ENCODE assay signal across 1 cellular context in the genomic region with DNA sequence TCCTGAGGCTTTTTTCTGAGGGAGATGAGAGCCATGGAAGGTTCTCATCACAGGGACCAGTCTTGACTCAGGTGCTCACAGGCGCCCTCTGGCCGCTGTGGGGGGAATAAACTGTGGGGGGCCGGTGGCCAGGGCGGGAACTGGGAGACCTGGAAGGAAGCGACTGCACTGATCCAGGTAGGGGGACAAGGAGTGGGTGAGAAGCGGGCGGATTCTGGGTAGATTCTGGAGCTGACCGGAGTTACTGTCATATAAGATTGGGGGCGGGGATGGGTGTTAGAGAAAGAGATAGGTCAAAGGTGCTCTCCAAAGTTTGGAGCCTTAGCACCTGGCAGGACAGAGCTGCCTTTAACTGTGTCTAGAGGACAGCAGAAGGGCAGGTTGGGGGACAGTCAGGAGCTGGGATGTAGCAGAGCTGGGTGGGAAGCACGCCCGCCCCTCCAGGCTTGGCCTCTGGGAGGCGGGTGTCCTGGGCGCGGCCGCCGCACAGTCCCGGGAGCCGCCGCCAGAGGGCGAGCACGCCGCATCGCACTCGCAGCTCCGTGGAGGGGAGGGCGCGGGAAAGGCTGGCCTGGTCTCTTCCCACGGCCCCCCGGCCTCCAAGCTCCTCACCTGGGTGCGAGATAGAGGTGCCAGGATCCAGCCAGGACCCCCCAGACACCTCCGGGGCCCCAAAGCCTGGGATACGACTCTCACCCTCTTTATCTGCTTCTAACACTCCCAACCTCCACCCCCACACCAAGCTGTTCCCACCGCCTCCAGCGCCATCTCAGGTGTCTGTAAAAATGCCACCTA.
TF ChIP-seq lines count a peak whose summit lies in the region.

No MANE protein-coding gene starts in this region.

TF ChIP-seq in SK-N-SH, 30 proteins besides CTCF, POLR2A, EP300 and RAD21 (continued from another document):
- TF ChIP-seq TAF1 (IDR thresholded peaks at IDR 0.05; ENCODE audit: borderline replicate concordance, low read depth, low read length): peak; percentile 19; the same call in 1 of the 2 replicates
- TF ChIP-seq RCOR1 (IDR thresholded peaks at IDR 0.05; ENCODE audit: low read length): no peak; the same call in 1 of the 2 replicates
- TF ChIP-seq CHD2 (IDR thresholded peaks at IDR 0.05; ENCODE audit: low read length, partially characterized antibody): no peak
- TF ChIP-seq SMC3 (IDR thresholded peaks at IDR 0.05; ENCODE audit: low read depth, low read length): peak; percentile 61; the same call in 1 of the 2 replicates
